Comparison of ENCODE assay signal across 11 cellular contexts in genomic region chr19:14189415-14189814, GRCh38.
"Had no signal": no experiment of that assay in that cellular context is flagged by ENCODE, and none has a peak within 500 bp of the region (broad histone marks: within the 10 kb centered on the region; RNA-seq: fewer than 3 reads in every experiment).

No MANE protein-coding gene starts in this region.

- H2AFZ ChIP-seq: GM23248, GM23338 had no signal

- H3K4me1 ChIP-seq: HAP-1 had no signal

- ATAC-seq: GM23338, HCT116 had no signal

- H3K9me3 ChIP-seq: HAP-1 had no signal

- DNase-seq: GM23248, GOT3, H7, H9, HCEC 1CT, HFFc6 had no signal

- H3K36me3 ChIP-seq: HAP-1 had no signal

- H3K9ac ChIP-seq: GM23248 had no signal

- H3K4me3 ChIP-seq: GM23248, GM23338, HAP-1 had no signal

- H3K27ac ChIP-seq: GM23248 had no signal

- H3K4me3 Mint-ChIP-seq: GM23338, H9, HFFc6 had no signal

- FAIRE-seq: H1, H54 had no signal

- H3K27ac Mint-ChIP-seq: GM23338, HFFc6 had no signal

- H3K4me2 ChIP-seq: GM23338 had no signal

- H3K9me3 Mint-ChIP-seq: GM23338, H9, HFFc6 had no signal
